1 cellular context compared by ENCODE assay signal in genomic region chr12:3882896-3883564, GRCh38.
TF ChIP-seq lines count a peak whose summit lies in the region.

No MANE protein-coding gene starts in this region.

TF ChIP-seq in H1, 55 proteins besides CTCF, POLR2A, EP300 and RAD21 (continued from another document):
- TF ChIP-seq RXRA (IDR thresholded peaks at IDR 0.05; ENCODE audit: insufficient read depth, low read depth, low read length), result no peak
- no peak for TF ChIP-seq EGR1 (IDR thresholded peaks at IDR 0.05; ENCODE audit: borderline replicate concordance, low read depth, low read length)
- no peak for TF ChIP-seq RFX5 (IDR thresholded peaks at IDR 0.05; ENCODE audit: borderline replicate concordance, low read depth, low read length)
- no peak for TF ChIP-seq SAP30 (IDR thresholded peaks at IDR 0.05; ENCODE audit: insufficient read depth, insufficient replicate concordance, low read length)
- no peak for TF ChIP-seq GABPA (IDR thresholded peaks at IDR 0.05; ENCODE audit: borderline replicate concordance, insufficient read depth, low read length)
- TF ChIP-seq HDAC2 (IDR thresholded peaks at IDR 0.05; ENCODE audit: borderline replicate concordance in 1 of 2, low read depth in 2 of 2, low read length in 2 of 2), result no peak
- no peak for TF ChIP-seq KDM4A (IDR thresholded peaks at IDR 0.05; ENCODE audit: low read depth, low read length, severe bottlenecking)
- TF ChIP-seq SUZ12 (IDR thresholded peaks at IDR 0.05; ENCODE audit: low read length), result no peak
TF ChIP-seq in H1: peak in this region for 0.
